8 cellular contexts compared by ENCODE assay signal in genomic region chr22:26172389-26172990, GRCh38. TPM values are rescaled to one million over a fixed set of nuclear protein-coding genes. Genes with fewer than 3 reads are reported as not detected.
DNase-seq lines count a peak whose midpoint lies in the region; ATAC-seq, FAIRE-seq and TF ChIP-seq lines count a peak whose summit lies in the region.

No MANE protein-coding gene starts in this region.

- peaks cover 8% of the 10 kb centered on the region for H3K27me3 ChIP-seq in BE2C

- FAIRE-seq in GM12892 (lab: Jason Lieb, UNC), result no peak

- peaks cover 3% of the 10 kb centered on the region for H3K4me1 ChIP-seq in BE2C

- H3K4me3 ChIP-seq in BE2C (ENCODE audit: low read depth, low read length), result no peak overlapping the region

- peak; percentile 78 for DNase-seq in BE2C
- peak; percentile 25 for DNase-seq in GM12892 (ENCODE audit: insufficient read length)
- DNase-seq in NCI-H345 (lab: John Stamatoyannopoulos, UW), result peak; percentile 65
- DNase-seq in activated naive CD8-positive, alpha-beta T cell treated with anti-CD3 and anti-CD28 coated beads for 36 hours, result peak; percentile 14
- peak; percentile 72 for DNase-seq in iPS-NIHi7 (ENCODE audit: extremely low spot score)
- peak; percentile 10 for DNase-seq in stimulated activated naive B cell treated with anti-CD40 and anti-IgM and Interleukin-4, amounts not matched to agents 10 μg/mL and 1 μg/mL and 100 μg/mL, for 72 hours
- DNase-seq in T1000 (lab: John Stamatoyannopoulos, UW), result no peak

- peak; percentile 93 for TF ChIP-seq CTCF in BE2C (IDR thresholded peaks at IDR 0.05; ENCODE audit: low read depth, low read length)

- H3K27ac Mint-ChIP-seq in activated naive CD8-positive, alpha-beta T cell treated with anti-CD3 and anti-CD28 coated beads for 36 hours, result no peak overlapping the region
- no peak overlapping the region for H3K27ac Mint-ChIP-seq in stimulated activated naive B cell treated with anti-CD40 and anti-IgM and Interleukin-4, amounts not matched to agents 10 μg/mL and 1 μg/mL and 100 μg/mL, for 72 hours

- no peaks in the 10 kb centered on the region for H3K36me3 Mint-ChIP-seq in activated naive CD8-positive, alpha-beta T cell treated with anti-CD3 and anti-CD28 coated beads for 36 hours
- H3K36me3 Mint-ChIP-seq in stimulated activated naive B cell treated with anti-CD40 and anti-IgM and Interleukin-4, amounts not matched to agents 10 μg/mL and 1 μg/mL and 100 μg/mL, for 72 hours, result no peaks in the 10 kb centered on the region

- H3K36me3 ChIP-seq in BE2C, result no peaks in the 10 kb centered on the region

- no peak for TF ChIP-seq POLR2A in GM12892 (IDR thresholded peaks at IDR 0.05; ENCODE audit: low read depth, low read length)

- H3K9me3 Mint-ChIP-seq in activated naive CD8-positive, alpha-beta T cell treated with anti-CD3 and anti-CD28 coated beads for 36 hours, result no peaks in the 10 kb centered on the region
- H3K9me3 Mint-ChIP-seq in stimulated activated naive B cell treated with anti-CD40 and anti-IgM and Interleukin-4, amounts not matched to agents 10 μg/mL and 1 μg/mL and 100 μg/mL, for 72 hours, result peaks cover 0 to 1% of the 10 kb centered on the region in 2 donors

- no peaks in the 10 kb centered on the region for H3K9me3 ChIP-seq in BE2C

- peak; percentile 76 to 83 for ATAC-seq in stimulated activated naive B cell treated with anti-CD40 and anti-IgM and Interleukin-4, amounts not matched to agents 10 μg/mL and 1 μg/mL and 100 μg/mL, for 72 hours (replicated peaks)
- no peak for ATAC-seq in HG03460 (IDR thresholded peaks at IDR 0.05; ENCODE audit: unreplicated experiment)

- H3K27me3 Mint-ChIP-seq in activated naive CD8-positive, alpha-beta T cell treated with anti-CD3 and anti-CD28 coated beads for 36 hours, result peaks cover 65% of the 10 kb centered on the region
- H3K27me3 Mint-ChIP-seq in stimulated activated naive B cell treated with anti-CD40 and anti-IgM and Interleukin-4, amounts not matched to agents 10 μg/mL and 1 μg/mL and 100 μg/mL, for 72 hours, result peaks cover 58 to 65% of the 10 kb centered on the region in 2 donors

- no peak overlapping the region for H3K4me3 Mint-ChIP-seq in activated naive CD8-positive, alpha-beta T cell treated with anti-CD3 and anti-CD28 coated beads for 36 hours
- H3K4me3 Mint-ChIP-seq in stimulated activated naive B cell treated with anti-CD40 and anti-IgM and Interleukin-4, amounts not matched to agents 10 μg/mL and 1 μg/mL and 100 μg/mL, for 72 hours, result no peak overlapping the region

- H3K4me1 Mint-ChIP-seq in activated naive CD8-positive, alpha-beta T cell treated with anti-CD3 and anti-CD28 coated beads for 36 hours, result no peaks in the 10 kb centered on the region
- peaks cover 6 to 23% of the 10 kb centered on the region in 2 donors for H3K4me1 Mint-ChIP-seq in stimulated activated naive B cell treated with anti-CD40 and anti-IgM and Interleukin-4, amounts not matched to agents 10 μg/mL and 1 μg/mL and 100 μg/mL, for 72 hours

RNA-seq across cellular contexts. Expression of gene SEZ6L, which starts 3.2 kb away (rescaled TPM):
- 4.7 TPM for polyA plus RNA-seq in BE2C (2012; ENCODE audit: insufficient read depth, insufficient read length, low read depth)
- polyA plus RNA-seq in GM12892 (2012; ENCODE audit: missing spikeins), result not detected
- not detected for total RNA-seq in activated naive CD8-positive, alpha-beta T cell treated with anti-CD3 and anti-CD28 coated beads for 36 hours
